In the genomic region with DNA sequence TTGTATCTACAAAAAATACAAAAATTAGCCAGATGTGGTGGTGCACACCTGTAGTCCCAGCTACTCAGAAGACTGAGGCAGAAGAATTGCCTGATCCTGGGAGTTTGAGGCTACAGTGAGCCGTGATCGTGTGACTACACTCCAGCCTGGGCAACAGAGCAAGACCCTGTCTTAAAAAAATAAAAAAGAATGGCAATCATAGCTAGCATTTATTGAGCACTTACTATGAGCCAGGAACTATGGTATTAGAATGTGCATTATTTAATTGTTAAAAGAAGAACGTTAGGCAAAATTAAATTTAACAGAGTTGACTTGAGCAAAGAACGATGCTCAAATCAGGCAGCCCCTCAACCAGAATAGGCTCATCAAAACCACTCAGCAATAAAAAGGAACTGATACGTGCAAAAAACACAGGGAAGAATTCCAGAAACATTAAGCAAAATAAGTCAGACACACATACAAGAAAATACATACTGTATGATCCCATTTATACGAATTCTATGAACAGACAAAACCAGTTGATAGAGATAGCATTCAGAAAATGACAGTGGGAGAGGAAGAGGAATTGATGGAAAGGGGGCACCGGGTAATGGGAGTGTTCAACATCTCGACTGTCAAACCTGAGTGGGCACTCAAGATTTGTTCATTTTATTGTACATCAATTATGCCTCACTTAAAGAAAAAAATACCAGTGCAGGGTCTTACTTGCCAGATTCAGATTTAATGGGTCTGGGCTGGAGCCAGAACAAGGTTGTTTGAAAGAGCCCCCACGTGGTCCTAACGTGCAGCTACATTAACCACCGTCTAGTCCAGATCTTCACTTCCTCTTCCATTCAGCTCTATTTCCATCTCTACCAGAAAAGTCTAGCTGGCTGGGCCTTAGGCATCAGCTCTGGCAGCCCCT, we compare ENCODE assay signal across 1 cellular context.
TF ChIP-seq lines count a peak whose summit lies in the region.

No MANE protein-coding gene starts in this region.

TF ChIP-seq in IMR-90, 13 proteins besides CTCF, POLR2A, EP300 and RAD21:
- no peak for TF ChIP-seq BHLHE40 (IDR thresholded peaks at IDR 0.05; ENCODE audit: low read depth, low read length)
- TF ChIP-seq, protein P1, sequence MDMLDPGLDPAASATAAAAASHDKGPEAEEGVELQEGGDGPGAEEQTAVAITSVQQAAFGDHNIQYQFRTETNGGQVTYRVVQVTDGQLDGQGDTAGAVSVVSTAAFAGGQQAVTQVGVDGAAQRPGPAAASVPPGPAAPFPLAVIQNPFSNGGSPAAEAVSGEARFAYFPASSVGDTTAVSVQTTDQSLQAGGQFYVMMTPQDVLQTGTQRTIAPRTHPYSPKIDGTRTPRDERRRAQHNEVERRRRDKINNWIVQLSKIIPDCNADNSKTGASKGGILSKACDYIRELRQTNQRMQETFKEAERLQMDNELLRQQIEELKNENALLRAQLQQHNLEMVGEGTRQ (IDR thresholded peaks at IDR 0.05; ENCODE audit: low read depth, low read length), result peak; percentile 45; the same call in 1 of the 2 replicates
